ENCODE assay signal across 8 cellular contexts in genomic region chr7:1571261-1571650, GRCh38. TPM values are rescaled to one million over a fixed set of nuclear protein-coding genes. Genes with fewer than 3 reads are reported as not detected.
DNase-seq lines count a peak whose midpoint lies in the region; ATAC-seq and TF ChIP-seq lines count a peak whose summit lies in the region.

No MANE protein-coding gene starts in this region.

- H3K4me3 ChIP-seq in CD4-positive, alpha-beta memory T cell (ENCODE audit: low read length in 2 of 2) = peak overlapping the region in 1 of 2 donors; percentile 60
- H3K4me3 ChIP-seq in MM.1S (ENCODE audit: low read length) (peak overlapping the region; percentile 87), choroid plexus epithelial cell (ENCODE audit: low read depth, low read length) (peak overlapping the region; percentile 93), neural progenitor cell (peak overlapping the region; percentile 60)

- peaks cover 0 to 23% of the 10 kb centered on the region in 2 donors for H3K36me3 Mint-ChIP-seq in CD4-positive, alpha-beta memory T cell
- H3K36me3 Mint-ChIP-seq in neural progenitor cell = no peaks in the 10 kb centered on the region

- H3K27ac ChIP-seq in CD4-positive, alpha-beta memory T cell (ENCODE audit: low read depth, low read length) = peak overlapping the region; percentile 77
- H3K27ac ChIP-seq in MM.1S (ENCODE audit: low read length) (no peak overlapping the region), neural progenitor cell (no peak overlapping the region)

- H3K9ac ChIP-seq in MM.1S (ENCODE audit: low read length) (peak overlapping the region; percentile 87; the same call in 1 of the 2 replicates), neural progenitor cell (no peak overlapping the region)

- H2AFZ ChIP-seq in MM.1S (ENCODE audit: low read length) = peak overlapping the region; percentile 89
- no peak overlapping the region for H2AFZ ChIP-seq in neural progenitor cell (replicated peaks)

- H3F3A ChIP-seq in MM.1S (ENCODE audit: insufficient read depth, low read length) = peaks cover 5% of the 10 kb centered on the region
- peaks cover 8% of the 10 kb centered on the region for H3F3A ChIP-seq in neural progenitor cell (ENCODE audit: low read depth)

- CTCF ChIA-PET in CD4-positive, alpha-beta memory T cell (lab: Charles Lee; ENCODE audit: partially characterized antibody) = no interaction called here

- no peaks in the 10 kb centered on the region for H3K9me3 Mint-ChIP-seq in CD4-positive, alpha-beta memory T cell
- H3K9me3 Mint-ChIP-seq in neural progenitor cell = no peaks in the 10 kb centered on the region

- H3K9me2 ChIP-seq in MM.1S (replicated peaks; ENCODE audit: insufficient read depth, low read length) = no peaks in the 10 kb centered on the region

- H3K27me3 Mint-ChIP-seq in CD4-positive, alpha-beta memory T cell = no peaks in the 10 kb centered on the region
- H3K27me3 Mint-ChIP-seq in neural progenitor cell (ENCODE audit: insufficient read depth, low read depth) = peaks cover 2% of the 10 kb centered on the region

- peaks cover 20% of the 10 kb centered on the region for H3K4me1 ChIP-seq in CD4-positive, alpha-beta memory T cell (ENCODE audit: insufficient read depth, low read length)
- peaks cover 5% of the 10 kb centered on the region; the same call in 1 of the 2 replicates for H3K4me1 ChIP-seq in MM.1S (ENCODE audit: low read length)
- peaks cover 3% of the 10 kb centered on the region for H3K4me1 ChIP-seq in neural progenitor cell

- peak overlapping the region; percentile 84 to 92 (median 90) for H3K27ac Mint-ChIP-seq in CD4-positive, alpha-beta memory T cell
- no peak overlapping the region for H3K27ac Mint-ChIP-seq in neural progenitor cell

- peak overlapping the region; percentile 73; the same call in 1 of the 2 replicates for H3K4me2 ChIP-seq in MM.1S (ENCODE audit: low read depth, low read length)
- H3K4me2 ChIP-seq in neural progenitor cell = peak overlapping the region; percentile 82

- H3K36me3 ChIP-seq in CD4-positive, alpha-beta memory T cell (ENCODE audit: insufficient read depth, low read length) = peaks cover 11% of the 10 kb centered on the region
- H3K36me3 ChIP-seq in MM.1S (replicated peaks; ENCODE audit: insufficient read depth, low read length) = 0 out of 2 replicates have a peak, but pooled peaks cover 2% of the 10 kb centered on the region
- no peaks in the 10 kb centered on the region for H3K36me3 ChIP-seq in neural progenitor cell

- H3K4me1 Mint-ChIP-seq in CD4-positive, alpha-beta memory T cell = peaks cover 11 to 40% (median 21%) of the 10 kb centered on the region in 4 donors
- peaks cover 32% of the 10 kb centered on the region for H3K4me1 Mint-ChIP-seq in neural progenitor cell

- ATAC-seq in HG03139 (IDR thresholded peaks at IDR 0.05; ENCODE audit: unreplicated experiment) (no peak), HG02973 (IDR thresholded peaks at IDR 0.05; ENCODE audit: unreplicated experiment) (no peak)

- H3K27me3 ChIP-seq in CD4-positive, alpha-beta memory T cell (ENCODE audit: insufficient read depth, low read length) = no peaks in the 10 kb centered on the region
- H3K27me3 ChIP-seq in MM.1S (replicated peaks; ENCODE audit: insufficient read depth, low read length) = no peaks in the 10 kb centered on the region; the same call in 1 of the 2 replicates
- no peaks in the 10 kb centered on the region for H3K27me3 ChIP-seq in neural progenitor cell

- H3K79me2 ChIP-seq in MM.1S (ENCODE audit: low read length) = peaks cover 8% of the 10 kb centered on the region
- peaks cover 21% of the 10 kb centered on the region for H3K79me2 ChIP-seq in neural progenitor cell (ENCODE audit: low read depth)

- DNase-seq in CD4-positive, alpha-beta memory T cell = no peak
- DNase-seq in MM.1S (no peak), choroid plexus epithelial cell (ENCODE audit: low read depth) (peak; percentile 93), neural progenitor cell (ENCODE audit: low spot score) (no peak), ACHN (no peak), NCI-H146 (lab: John Stamatoyannopoulos, UW) (no peak)

- intact Hi-C loops in CD4-positive, alpha-beta memory T cell (cut with micrococcal nuclease) = loop anchor here (10.0 kb wide), 1 partner anchor 1144 kb away; no protein-coding TSS in a partner anchor

- H4K20me1 ChIP-seq in MM.1S (ENCODE audit: insufficient read depth, low read length) (no peaks in the 10 kb centered on the region), neural progenitor cell (ENCODE audit: low read depth) (no peaks in the 10 kb centered on the region)

- H3K9me3 ChIP-seq in CD4-positive, alpha-beta memory T cell (ENCODE audit: control insufficient read depth in 1 of 2, low read length in 2 of 2) = no peaks in the 10 kb centered on the region
- H3K9me3 ChIP-seq in MM.1S (replicated peaks; ENCODE audit: insufficient read depth, low read length) = no peaks in the 10 kb centered on the region
- no peaks in the 10 kb centered on the region for H3K9me3 ChIP-seq in neural progenitor cell (ENCODE audit: low read depth)

- in situ Hi-C loops in ACHN (cut with HindIII; ENCODE audit: low pct_ligation_motif_present, low pct_unique_long_range_greater_than_20kb, low sequenced_read_pairs) = no loop called here

- no peak for TF ChIP-seq CTCF in MM.1S (IDR thresholded peaks at IDR 0.05; ENCODE audit: low read length)
- TF ChIP-seq CTCF in choroid plexus epithelial cell (conservative IDR thresholded peaks at IDR 0.05; ENCODE audit: low read depth, low read length) = no peak
- TF ChIP-seq CTCF in neural progenitor cell (IDR thresholded peaks at IDR 0.05) = no peak

- POLR2A ChIA-PET in CD4-positive, alpha-beta memory T cell (lab: Charles Lee; ENCODE audit: partially characterized antibody) = interaction anchor here (2.1 to 2.7 kb wide), 2 partner anchors 39 to 783 kb away, joined by 12 to 18 read pairs; partner anchors contain the start of gene EIF3B

- H3K4me3 Mint-ChIP-seq in CD4-positive, alpha-beta memory T cell = peak overlapping the region; percentile 86 to 91 (median 88)
- peak overlapping the region; percentile 91 for H3K4me3 Mint-ChIP-seq in neural progenitor cell

RNA-seq across cellular contexts. Expression of gene PSMG3, which starts 1.4 kb away (rescaled TPM):
- 10 to 100 TPM; 19.3 to 22.2 TPM for total RNA-seq in CD4-positive, alpha-beta memory T cell
- polyA plus RNA-seq in CD4-positive, alpha-beta memory T cell = 10 to 100 TPM; 39.7 to 50.2 TPM
- total RNA-seq in neural progenitor cell (ENCODE audit: low replicate concordance) = 31.1 and 50.3 TPM in 2 replicates

RNA-seq across cellular contexts. Expression of gene TMEM184A, which starts 15.3 kb away (rescaled TPM):
- total RNA-seq in CD4-positive, alpha-beta memory T cell = not detected
- polyA plus RNA-seq in CD4-positive, alpha-beta memory T cell = not detected
- 0.17 and 0.22 TPM in 2 replicates for total RNA-seq in neural progenitor cell (ENCODE audit: low replicate concordance)

RNA-seq across cellular contexts. Expression of gene MAFK, which starts 40.8 kb away (rescaled TPM):
- 10 to 100 TPM; 50.1 to 50.3 TPM for total RNA-seq in CD4-positive, alpha-beta memory T cell
- 1 to 10 TPM in 1 of 2 donors, under 1 TPM in 1; 0.32 to 1.0 TPM for polyA plus RNA-seq in CD4-positive, alpha-beta memory T cell
- 4.3 and 4.7 TPM in 2 replicates for total RNA-seq in neural progenitor cell (ENCODE audit: low replicate concordance)
